8 cellular contexts compared by ENCODE assay signal in the genomic region with DNA sequence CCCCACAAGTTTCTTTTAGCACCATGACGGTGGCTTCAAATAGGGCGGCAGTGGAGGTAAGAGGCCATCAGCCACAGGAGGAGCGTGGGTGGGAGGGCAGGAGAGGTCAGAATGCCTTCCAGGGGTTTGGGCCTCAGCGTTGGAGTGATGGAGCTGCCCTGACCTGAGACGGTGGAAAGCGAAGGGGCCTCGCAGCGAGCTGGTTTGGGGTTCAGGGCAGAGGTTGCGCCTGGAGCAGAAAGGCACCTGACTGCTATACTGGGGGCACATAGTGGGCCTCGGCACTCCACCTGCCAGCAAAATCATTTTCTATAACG.
A peak's percentile ranks its signal among the peaks of the same experiment; 100 is the strongest.
DNase-seq lines count a peak whose midpoint lies in the region; TF ChIP-seq lines count a peak whose summit lies in the region.

No MANE protein-coding gene starts in this region.

- H3K4me3 Mint-ChIP-seq in nephron progenitor cell = peak overlapping the region; percentile 84

- H3K27ac ChIP-seq in BLaER1 (peak overlapping the region; percentile 94; the same call in 1 of the 2 replicates), duodenal mucosa (ENCODE audit: low read depth, low read length) (peak overlapping the region; percentile 94)

- H3K36me3 ChIP-seq in BLaER1 (0 out of 2 replicates have a peak, but pooled peaks cover 4% of the 10 kb centered on the region), NT2/D1 (ENCODE audit: insufficient read depth, insufficient read length, low read length) (peaks cover 11% of the 10 kb centered on the region), duodenal mucosa (ENCODE audit: control insufficient read depth in 1 of 2, insufficient read depth in 2 of 2, low read length in 2 of 2) (no peaks in the 10 kb centered on the region)

- peaks cover 49% of the 10 kb centered on the region for H3K4me1 Mint-ChIP-seq in nephron progenitor cell

- H4K20me1 ChIP-seq in BLaER1 = peaks cover 33% of the 10 kb centered on the region

- peaks cover 30% of the 10 kb centered on the region for H3K4me1 ChIP-seq in BLaER1
- H3K4me1 ChIP-seq in NT2/D1 (ENCODE audit: insufficient read depth, insufficient read length) = peaks cover 1% of the 10 kb centered on the region
- peaks cover 20 to 35% of the 10 kb centered on the region in 2 donors for H3K4me1 ChIP-seq in duodenal mucosa (ENCODE audit: control insufficient read depth in 1 of 2, insufficient read depth in 2 of 2, low read length in 2 of 2)

- H3K36me3 Mint-ChIP-seq in nephron progenitor cell (ENCODE audit: low read depth) = peaks cover 15% of the 10 kb centered on the region

- H3K9me3 Mint-ChIP-seq in nephron progenitor cell = peaks cover 25% of the 10 kb centered on the region

- H3K9me3 ChIP-seq in BLaER1 (peaks cover 12% of the 10 kb centered on the region), NT2/D1 (ENCODE audit: insufficient read depth, low read length) (peaks cover 6% of the 10 kb centered on the region; the same call in 1 of the 2 replicates), duodenal mucosa (ENCODE audit: control insufficient read depth in 1 of 2, low read length in 2 of 2) (no peaks in the 10 kb centered on the region)

- DNase-seq in NT2/D1 (ENCODE audit: low read depth, low spot score) (no peak), nephron progenitor cell (no peak), 8988T (no peak), COLO829 (ENCODE audit: low spot score) (no peak), NCI-H2029 treated with DMSO at 0.1 percent for 48 hours (lab: John Stamatoyannopoulos, UW) (no peak), DMS53 (lab: John Stamatoyannopoulos, UW) (no peak)

- peak overlapping the region; percentile 97 for H3K4me2 ChIP-seq in BLaER1

- H3K4me3 ChIP-seq in BLaER1 (peak overlapping the region; percentile 90), NT2/D1 (ENCODE audit: insufficient read length, low read depth) (peak overlapping the region; percentile 75), duodenal mucosa (ENCODE audit: low read depth in 1 of 2, low read length in 2 of 2) (peak overlapping the region; percentile 87 to 90)

- H3K27ac Mint-ChIP-seq in nephron progenitor cell = peak overlapping the region; percentile 83

- TF ChIP-seq CTCF in nephron progenitor cell (IDR thresholded peaks at IDR 0.05) = no peak

- peaks cover 19% of the 10 kb centered on the region for H3K27me3 Mint-ChIP-seq in nephron progenitor cell (ENCODE audit: low read depth, poor library complexity)

- H3K27me3 ChIP-seq in BLaER1 (peaks cover 8% of the 10 kb centered on the region; the same call in 1 of the 2 replicates), NT2/D1 (ENCODE audit: insufficient read depth, insufficient read length) (no peaks in the 10 kb centered on the region), duodenal mucosa (ENCODE audit: control insufficient read depth in 1 of 2, insufficient read depth in 2 of 2, low read length in 2 of 2) (no peaks in the 10 kb centered on the region)

- H3K9ac ChIP-seq in BLaER1 (peak overlapping the region; percentile 91; the same call in 1 of the 2 replicates), NT2/D1 (ENCODE audit: insufficient read length, low read depth) (no peak overlapping the region), duodenal mucosa (ENCODE audit: low read depth in 1 of 2, low read length in 2 of 2) (peak overlapping the region; percentile 83 to 87)
